9 cellular contexts compared by ENCODE assay signal in the genomic region with DNA sequence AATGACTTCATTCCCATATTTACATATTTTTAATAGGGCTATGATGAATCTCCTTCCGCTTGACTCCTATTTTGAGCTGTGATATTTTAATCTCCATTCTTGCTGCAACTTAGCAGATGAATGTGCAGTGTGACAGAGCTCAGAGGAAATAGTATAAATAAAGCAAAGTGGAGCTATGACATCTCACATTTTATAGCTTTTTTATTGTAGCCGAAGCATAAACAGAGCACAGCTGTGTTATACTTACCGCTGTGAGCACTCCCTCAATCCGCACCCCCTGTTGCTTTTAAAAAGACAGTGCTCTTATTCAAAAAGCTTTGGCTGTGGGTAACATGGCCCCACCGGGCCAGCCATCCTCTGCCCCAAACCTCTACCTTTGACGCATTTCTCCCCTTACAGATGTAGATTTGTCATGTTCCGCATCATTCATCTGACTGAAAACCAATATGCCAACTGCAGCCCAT.
A peak's percentile ranks its signal among the peaks of the same experiment; 100 is the strongest.
DNase-seq lines count a peak whose midpoint lies in the region; TF ChIP-seq lines count a peak whose summit lies in the region.
"Had no signal": no experiment of that assay in that cellular context is flagged by ENCODE, and none has a peak within 500 bp of the region (broad histone marks: within the 10 kb centered on the region; RNA-seq: fewer than 3 reads in every experiment).

No MANE protein-coding gene starts in this region.

- no peaks in the 10 kb centered on the region for H3K79me2 ChIP-seq in Loucy (ENCODE audit: insufficient read depth, low read length)

- no peaks in the 10 kb centered on the region for H3K36me3 ChIP-seq in H7 (replicated peaks; ENCODE audit: control insufficient read depth, insufficient read depth, low read length)
- no peaks in the 10 kb centered on the region for H3K36me3 ChIP-seq in Loucy (ENCODE audit: insufficient read depth, low read length)
- H3K36me3 ChIP-seq in ascending aorta = no peaks in the 10 kb centered on the region

- H3K4me1 Mint-ChIP-seq in progenitor cell of endocrine pancreas (ENCODE audit: low read depth) = no peaks in the 10 kb centered on the region

- peak overlapping the region; percentile 9 for H3K9ac ChIP-seq in Loucy (ENCODE audit: low read depth, low read length, poor library complexity, severe bottlenecking)

- H3K9me2 ChIP-seq in Loucy (replicated peaks; ENCODE audit: low read depth, low read length) = no peaks in the 10 kb centered on the region

- H3K4me2 ChIP-seq in Loucy (ENCODE audit: low read depth, low read length, poor library complexity, severe bottlenecking) = peak overlapping the region; percentile 63

- H4K20me1 ChIP-seq in Loucy (ENCODE audit: insufficient read depth, low read length, poor library complexity, severe bottlenecking) = no peaks in the 10 kb centered on the region

- no peak for TF ChIP-seq CTCF in Loucy (conservative IDR thresholded peaks at IDR 0.05; ENCODE audit: low read length)
- no peak for TF ChIP-seq CTCF in ascending aorta (IDR thresholded peaks at IDR 0.05)
- no peak for TF ChIP-seq CTCF in progenitor cell of endocrine pancreas (IDR thresholded peaks at IDR 0.05; ENCODE audit: unreplicated experiment)

- no peaks in the 10 kb centered on the region for H3K27me3 ChIP-seq in H7 (ENCODE audit: control insufficient read depth, insufficient read depth, low read length)
- H3K27me3 ChIP-seq in Loucy (ENCODE audit: insufficient read depth, low read length, poor library complexity, severe bottlenecking) = no peaks in the 10 kb centered on the region
- no peaks in the 10 kb centered on the region for H3K27me3 ChIP-seq in ascending aorta

- no peak overlapping the region for H3K27ac ChIP-seq in ascending aorta

- DNase-seq in EL (peak; percentile 4), H7 (peak; percentile 16), foreskin melanocyte (peak; percentile 62), ascending aorta (ENCODE audit: low spot score in 2 of 2) (no peak), NCI-H2171 (lab: John Stamatoyannopoulos, UW) (no peak), progenitor cell of endocrine pancreas (ENCODE audit: low spot score, unreplicated experiment) (no peak)
- no peak for DNase-seq in stimulated activated CD4-positive, alpha-beta T cell treated with anti-CD3 and anti-CD28 coated beads, Interleukin-12 subunit alpha, Interleukin-12 subunit beta, amount 100 ng/mL, for 4 hours
- DNase-seq: COR-L47 had no signal

- H3K4me1 ChIP-seq in Loucy (ENCODE audit: insufficient read depth, low read length, poor library complexity, severe bottlenecking) (peaks cover 17% of the 10 kb centered on the region), ascending aorta (no peaks in the 10 kb centered on the region)

- H2AFZ ChIP-seq in Loucy (ENCODE audit: low read length) = peak overlapping the region; percentile 3; the same call in 1 of the 2 replicates

- H3K27me3 Mint-ChIP-seq in progenitor cell of endocrine pancreas = no peaks in the 10 kb centered on the region

- H3K27ac Mint-ChIP-seq in progenitor cell of endocrine pancreas = no peak overlapping the region

- H3K9me3 Mint-ChIP-seq in progenitor cell of endocrine pancreas (ENCODE audit: low read depth) = peaks cover 9% of the 10 kb centered on the region

- peaks cover 1% of the 10 kb centered on the region for H3K36me3 Mint-ChIP-seq in progenitor cell of endocrine pancreas (ENCODE audit: insufficient read depth)

- no peak overlapping the region for H3K4me3 ChIP-seq in H7 (ENCODE audit: insufficient read depth, low read depth, low read length)
- peak overlapping the region; percentile 48 for H3K4me3 ChIP-seq in Loucy (ENCODE audit: low read length, poor library complexity, severe bottlenecking)
- H3K4me3 ChIP-seq in ascending aorta = no peak overlapping the region

- H3F3A ChIP-seq in Loucy (ENCODE audit: low read depth) = no peaks in the 10 kb centered on the region

- H3K9me3 ChIP-seq in Loucy (ENCODE audit: insufficient read depth, low read depth, low read length) (no peaks in the 10 kb centered on the region), ascending aorta (no peaks in the 10 kb centered on the region)

- intact Hi-C loops in ascending aorta (cut with DNase I) = no loop called here

- no peak overlapping the region for H3K4me3 Mint-ChIP-seq in progenitor cell of endocrine pancreas (ENCODE audit: low read depth)

Comparison
In these comparisons a context has a peak if more than half of its experiments do, and no peak if none do; other contexts are left out.
1. DNase-seq: peak in EL (single experiment), H7 (single experiment) and foreskin melanocyte (single experiment); none in ascending aorta (0 of 2), stimulated activated CD4-positive, alpha-beta T cell treated with anti-CD3 and anti-CD28 coated beads, Interleukin-12 subunit alpha, Interleukin-12 subunit beta, amount 100 ng/mL, for 4 hours (single experiment), NCI-H2171 (single experiment) and progenitor cell of endocrine pancreas (single experiment).